In genomic region chr2:65435625-65436168, GRCh38 we compare ENCODE assay signal across 8 cellular contexts. TPM values are rescaled to one million over a fixed set of nuclear protein-coding genes. Genes with fewer than 3 reads are reported as not detected.
DNase-seq lines count a peak whose midpoint lies in the region; ATAC-seq and TF ChIP-seq lines count a peak whose summit lies in the region.

No MANE protein-coding gene starts in this region.

- ATAC-seq in T-helper 17 cell (no peak), GM18870 (IDR thresholded peaks at IDR 0.05; ENCODE audit: unreplicated experiment) (no peak)

- H3K4me2 ChIP-seq in DOHH2 (ENCODE audit: low read length) = peak overlapping the region; percentile 73

- H3K4me3 ChIP-seq in DOHH2 (ENCODE audit: low read length) = peak overlapping the region; percentile 75
- H3K4me3 ChIP-seq in iPS DF 6.9 (ENCODE audit: low read length) = peak overlapping the region; percentile 77; the same call in 1 of the 2 replicates

- H3K27me3 ChIP-seq in DOHH2 (ENCODE audit: control insufficient read depth, low read length) = peaks cover 19% of the 10 kb centered on the region
- peaks cover 9% of the 10 kb centered on the region; the same call in 1 of the 2 replicates for H3K27me3 ChIP-seq in iPS DF 6.9 (ENCODE audit: control insufficient read depth, insufficient read depth, low read length)

- H3K27ac ChIP-seq in DOHH2 (ENCODE audit: low read depth, low read length) (peak overlapping the region; percentile 30), iPS DF 6.9 (ENCODE audit: low read length) (no peak overlapping the region)

- no peaks in the 10 kb centered on the region for H3K9me2 ChIP-seq in DOHH2 (replicated peaks; ENCODE audit: control insufficient read depth, low read length)

- H3K4me1 Mint-ChIP-seq in T-helper 17 cell = peaks cover 21% of the 10 kb centered on the region

- CTCF ChIA-PET in HEK293T (lab: Yijun Ruan, JAX) = no interaction called here

- H3K27me3 Mint-ChIP-seq in T-helper 17 cell = peaks cover 48% of the 10 kb centered on the region

- DNase-seq in HEK293T (ENCODE audit: extremely low spot score) (peak; percentile 86), NCI-H1436 (lab: John Stamatoyannopoulos, UW) (peak; percentile 64), T-helper 17 cell (peak in 2 of 3 donors; percentile 9 to 18), brain pericyte (ENCODE audit: low read depth, low spot score) (peak; percentile 74), iPS DF 6.9 (ENCODE audit: low read depth, low spot score) (no peak), renal cortical epithelial cell (ENCODE audit: low read depth) (peak; percentile 50)

- WGBS in iPS DF 6.9 (ENCODE audit: insufficient coverage, insufficient read length) = no CpG with 5 or more reads among the region's 42 CpGs

- H4K20me1 ChIP-seq in DOHH2 (ENCODE audit: control insufficient read depth, insufficient read depth, low read depth, low read length) = no peaks in the 10 kb centered on the region

- H3K9me3 ChIP-seq in DOHH2 (ENCODE audit: control insufficient read depth, insufficient read depth, low read length) (no peaks in the 10 kb centered on the region), T-helper 17 cell (ENCODE audit: control insufficient read depth, low read length, poor library complexity, severe bottlenecking) (no peaks in the 10 kb centered on the region), iPS DF 6.9 (ENCODE audit: control insufficient read depth, insufficient read depth, low read length) (no peaks in the 10 kb centered on the region)

- H3K4me1 ChIP-seq in DOHH2 (ENCODE audit: control insufficient read depth, low read length) = peaks cover 23% of the 10 kb centered on the region
- peaks cover 4% of the 10 kb centered on the region; the same call in 1 of the 2 replicates for H3K4me1 ChIP-seq in iPS DF 6.9 (ENCODE audit: control insufficient read depth, insufficient read depth, low read length)

- POLR2A ChIA-PET in HEK293T (lab: Yijun Ruan, JAX) = interaction anchor here (0.7 to 1.6 kb wide), 8 partner anchors 13 to 306 kb away, joined by 3 to 4 read pairs (median 4); partner anchors contain the start of gene RAB1A

- H3K36me3 ChIP-seq in DOHH2 (ENCODE audit: control insufficient read depth, low read length) (no peaks in the 10 kb centered on the region), iPS DF 6.9 (ENCODE audit: control insufficient read depth, insufficient read depth, low read length) (no peaks in the 10 kb centered on the region)

- no peak for TF ChIP-seq CTCF in DOHH2 (IDR thresholded peaks at IDR 0.05; ENCODE audit: low read depth, low read length, poor library complexity, severe bottlenecking)

- H3K4me3 Mint-ChIP-seq in T-helper 17 cell = peak overlapping the region; percentile 95

- peaks cover 2% of the 10 kb centered on the region for H3K36me3 Mint-ChIP-seq in T-helper 17 cell (ENCODE audit: low read depth)

- no peak overlapping the region for H3K27ac Mint-ChIP-seq in T-helper 17 cell

- peaks cover 7% of the 10 kb centered on the region; the same call in 1 of the 2 replicates for H3K79me2 ChIP-seq in DOHH2 (ENCODE audit: control insufficient read depth, low read length)

- H3F3A ChIP-seq in DOHH2 (ENCODE audit: control insufficient read depth, insufficient read depth) = peaks cover 18% of the 10 kb centered on the region

TF ChIP-seq in HEK293T, 16 proteins besides CTCF, POLR2A, EP300 and RAD21:
- TF ChIP-seq CTBP1 (IDR thresholded peaks at IDR 0.05; ENCODE audit: borderline replicate concordance) (peak; percentile 19; the same call in 1 of the 2 replicates), ARNT (IDR thresholded peaks at IDR 0.05) (0 out of 2 replicates have a peak, but pooled peaks have one; percentile 17), FOXM1 (IDR thresholded peaks at IDR 0.05; ENCODE audit: borderline replicate concordance) (peak; percentile 86; the same call in 1 of the 2 replicates), FOXA1 (IDR thresholded peaks at IDR 0.05) (no peak), HDGF (IDR thresholded peaks at IDR 0.05; ENCODE audit: borderline replicate concordance) (no peak)
TF ChIP-seq in HEK293T: peak in this region for 3.

RNA-seq across cellular contexts. Expression of gene SPRED2, which starts 3.3 kb away (rescaled TPM):
- total RNA-seq in T-helper 17 cell (1 to 10 TPM; 1.6 to 4.8 TPM), renal cortical epithelial cell (4.9 and 16.2 TPM in 2 replicates)
